Comparison of ENCODE assay signal across 29 cellular contexts in the genomic region with DNA sequence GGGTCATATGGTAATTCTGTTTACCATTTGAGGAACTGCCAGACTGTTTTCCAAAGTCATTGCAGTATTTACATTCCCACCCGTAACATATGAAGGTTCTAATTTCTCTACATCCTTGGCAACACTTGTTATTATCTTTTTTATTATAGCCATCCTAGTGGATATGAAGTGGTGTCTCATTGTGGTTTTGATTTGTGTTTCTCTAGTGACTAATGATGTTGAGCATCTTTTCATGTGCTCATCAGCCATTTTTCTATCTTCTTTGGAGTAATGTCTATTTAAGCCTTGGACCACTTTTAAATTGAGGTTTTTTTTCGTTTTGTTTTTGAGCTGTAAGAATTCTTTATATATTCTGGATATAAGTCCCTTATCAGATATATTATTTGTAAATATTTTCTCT.
DNase-seq lines count a peak whose midpoint lies in the region; ATAC-seq and TF ChIP-seq lines count a peak whose summit lies in the region.
"Had no signal": no experiment of that assay in that cellular context is flagged by ENCODE, and none has a peak within 500 bp of the region (broad histone marks: within the 10 kb centered on the region; RNA-seq: fewer than 3 reads in every experiment).

No MANE protein-coding gene starts in this region.

- CTCF ChIA-PET in PC-3 (lab: Charles Lee): no interaction called here

- H3K36me3 ChIP-seq in GM23248 (ENCODE audit: low read depth): no peaks in the 10 kb centered on the region
- H3K36me3 ChIP-seq in PC-3 (ENCODE audit: low read depth, low read length): no peaks in the 10 kb centered on the region
- no peaks in the 10 kb centered on the region for H3K36me3 ChIP-seq in BE2C
- H3K36me3 ChIP-seq: cardiac muscle cell, heart left ventricle, neural progenitor cell, SJSA1 had no signal

- peaks cover 13% of the 10 kb centered on the region for H3F3A ChIP-seq in GM23248 (ENCODE audit: insufficient read depth)
- no peaks in the 10 kb centered on the region for H3F3A ChIP-seq in PC-3 (ENCODE audit: low read length, unreplicated experiment)

- H3K9me2 ChIP-seq in GM23248 (ENCODE audit: insufficient read depth): no peaks in the 10 kb centered on the region
- no peaks in the 10 kb centered on the region for H3K9me2 ChIP-seq in PC-3 (replicated peaks; ENCODE audit: low read length)

- 47 to 54% methylated on average over 2 of the region's 2 CpGs for WGBS in GM23248 (ENCODE audit: low coverage in 1 of 2, low lambda C conversion rate in 2 of 2, missing lambda C conversion rate in 2 of 2), 2 experiments

- H3K27ac ChIP-seq in GM23248 (no peak overlapping the region), PC-3 (ENCODE audit: low read length) (no peak overlapping the region)
- H3K27ac ChIP-seq: cardiac muscle cell, coronary artery, foreskin keratinocyte, heart left ventricle, neural progenitor cell, parathyroid adenoma, SJSA1, upper lobe of left lung had no signal

- H3K79me2 ChIP-seq in GM23248 (ENCODE audit: insufficient read depth) (no peaks in the 10 kb centered on the region), PC-3 (ENCODE audit: low read length) (no peaks in the 10 kb centered on the region)
- H3K79me2 ChIP-seq: parathyroid adenoma had no signal

- in situ Hi-C loops in GM23248 (cut with MboI): no loop called here

- no peak overlapping the region for H3K4me2 ChIP-seq in GM23248 (ENCODE audit: unreplicated experiment)
- H3K4me2 ChIP-seq in PC-3 (ENCODE audit: low read length): no peak overlapping the region
- H3K4me2 ChIP-seq: neural progenitor cell had no signal

- no TSS peak for BruUV-seq in PC-3 (replicated peaks; lab: Mats Ljungman, UMichigan)

- DNase-seq in GM23248: peak; percentile 51
- DNase-seq in LNCaP clone FGC (ENCODE audit: low read depth): peak; percentile 35
- DNase-seq in PC-3: peak; percentile 31
- DNase-seq in iris pigment epithelial cell (ENCODE audit: low read depth): peak; percentile 32
- no peak for DNase-seq in ecto neural progenitor cell (ENCODE audit: low spot score)
- DNase-seq in BE2C: no peak
- DNase-seq: activated CD4-positive, alpha-beta T cell treated with anti-CD3 and anti-CD28 coated beads for 48 hours; activated CD8-positive, alpha-beta memory T cell treated with anti-CD3 and anti-CD28 coated beads for 24 hours; Calu3; effector memory CD4-positive, alpha-beta T cell; foreskin keratinocyte; heart left ventricle; KG1; left ventricle myocardium superior; MM.1S; NCI-H146; NCI-H526; RPMI8226; small intestine; stimulated activated naive CD4-positive, alpha-beta T cell; T-cell; upper lobe of left lung had no signal

- intact Hi-C loops in PC-3 (cut with micrococcal nuclease): no loop called here

- POLR2A ChIA-PET in PC-3 (lab: Charles Lee; ENCODE audit: unreplicated experiment): no interaction called here

- H3K9me3 ChIP-seq in GM23248 (ENCODE audit: low read depth): no peaks in the 10 kb centered on the region
- H3K9me3 ChIP-seq in PC-3 (ENCODE audit: low read length): no peaks in the 10 kb centered on the region
- H3K9me3 ChIP-seq in BE2C: no peaks in the 10 kb centered on the region
- H3K9me3 ChIP-seq: heart left ventricle, SJSA1, upper lobe of left lung had no signal

- TF ChIP-seq CTCF in LNCaP clone FGC (IDR thresholded peaks at IDR 0.05; ENCODE audit: control insufficient read depth, extremely low read depth, insufficient read depth) (no peak), PC-3 (conservative IDR thresholded peaks at IDR 0.05; ENCODE audit: low read depth, low read length) (no peak), BE2C (IDR thresholded peaks at IDR 0.05; ENCODE audit: low read depth, low read length) (no peak)

- no peak overlapping the region for H2AFZ ChIP-seq in GM23248
- H2AFZ ChIP-seq in PC-3 (ENCODE audit: low read length): no peak overlapping the region
- H2AFZ ChIP-seq: neural progenitor cell, parathyroid adenoma had no signal

- no peaks in the 10 kb centered on the region for H3K27me3 ChIP-seq in GM23248 (replicated peaks; ENCODE audit: insufficient read depth)
- H3K27me3 ChIP-seq in PC-3 (ENCODE audit: low read length): no peaks in the 10 kb centered on the region
- H3K27me3 ChIP-seq in BE2C: no peaks in the 10 kb centered on the region
- H3K27me3 ChIP-seq: cardiac muscle cell, foreskin keratinocyte, heart left ventricle, neural progenitor cell, SJSA1, upper lobe of left lung had no signal

- no peak for ATAC-seq in PC-3
- no peak for ATAC-seq in GM21526 (IDR thresholded peaks at IDR 0.05; ENCODE audit: low FRiP score, unreplicated experiment)
- ATAC-seq: foreskin keratinocyte, GM12878, heart left ventricle, left ventricle myocardium superior, T-cell had no signal

- H4K20me1 ChIP-seq in GM23248 (ENCODE audit: insufficient read depth) (no peaks in the 10 kb centered on the region), PC-3 (ENCODE audit: low read length) (no peaks in the 10 kb centered on the region)

- peaks cover 15% of the 10 kb centered on the region for H3K4me1 ChIP-seq in GM23248 (ENCODE audit: insufficient read depth)
- no peaks in the 10 kb centered on the region for H3K4me1 ChIP-seq in PC-3 (ENCODE audit: insufficient read depth, low read length)
- H3K4me1 ChIP-seq in BE2C: no peaks in the 10 kb centered on the region
- H3K4me1 ChIP-seq: foreskin keratinocyte, neural progenitor cell, parathyroid adenoma, SJSA1 had no signal

- H3K4me3 ChIP-seq in GM23248: no peak overlapping the region
- no peak overlapping the region for H3K4me3 ChIP-seq in LNCaP clone FGC (ENCODE audit: low read depth, low read length)
- H3K4me3 ChIP-seq in PC-3 (ENCODE audit: low read length): no peak overlapping the region
- H3K4me3 ChIP-seq in BE2C (ENCODE audit: low read depth, low read length): no peak overlapping the region
- H3K4me3 ChIP-seq: cardiac muscle cell, coronary artery, GM12878, heart left ventricle, neural progenitor cell, SJSA1, upper lobe of left lung had no signal

- H3K9ac ChIP-seq in GM23248: no peak overlapping the region
- H3K9ac ChIP-seq in PC-3 (ENCODE audit: low read length): no peak overlapping the region
- H3K9ac ChIP-seq: neural progenitor cell, parathyroid adenoma had no signal

Comparison
In these comparisons a context has a peak if more than half of its experiments do, and no peak if none do; other contexts are left out.
1. DNase-seq: peak in GM23248 (single experiment), LNCaP clone FGC (single experiment), PC-3 (single experiment) and iris pigment epithelial cell (single experiment); none in ecto neural progenitor cell (single experiment) and BE2C (single experiment).